Comparison of ENCODE assay signal across 15 cellular contexts in genomic region chr11:133841279-133842043, GRCh38. TPM values are rescaled to one million over a fixed set of nuclear protein-coding genes. Genes with fewer than 3 reads are reported as not detected.
"Had no signal": no experiment of that assay in that cellular context is flagged by ENCODE, and none has a peak within 500 bp of the region (broad histone marks: within the 10 kb centered on the region; RNA-seq: fewer than 3 reads in every experiment).

No MANE protein-coding gene starts in this region.

- H3K4me3 ChIP-seq: skin epidermis, suprapubic skin had no signal

- H3K27ac ChIP-seq: epithelial cell of prostate, skin epidermis, suprapubic skin had no signal

- DNase-seq: activated gamma-delta T cell; activated naive CD8-positive, alpha-beta T cell treated with anti-CD3 and anti-CD28 coated beads, Interleukin-2, amount 10 ng/mL, durations not matched to agents 7 days and 5 days; activated T-cell treated with anti-CD3 and anti-CD28 coated beads, Interleukin-2, amount 50 U/mL, for 24 hours; effector memory CD8-positive, alpha-beta T cell; naive B cell; retina; stimulated activated CD4-positive, alpha-beta T cell treated with anti-CD3 and anti-CD28 coated beads, Interleukin-15, amount 100 ng/mL, for 24 hours; stimulated activated CD4-positive, alpha-beta T cell treated with anti-CD3 and anti-CD28 coated beads, Interleukin-4, amount 100 ng/mL, for 1 hour; stimulated activated naive CD4-positive, alpha-beta T cell; trophoblast cell had no signal

- H3K4me1 ChIP-seq: suprapubic skin had no signal

- H3K9me3 ChIP-seq: suprapubic skin had no signal

- H3K36me3 ChIP-seq: suprapubic skin had no signal

RNA-seq across cellular contexts. Expression of gene SPATA19, which starts 3.9 kb away (rescaled TPM):
- total RNA-seq: activated naive CD8-positive, alpha-beta T cell treated with anti-CD3 and anti-CD28 coated beads, Interleukin-2, amount 10 ng/mL, durations not matched to agents 7 days and 5 days; frontal cortex; lung microvascular endothelial cell; suprapubic skin had no signal
